15 cellular contexts compared by ENCODE assay signal in genomic region chr6:5481024-5481423, GRCh38.
DNase-seq lines count a peak whose midpoint lies in the region; ATAC-seq, FAIRE-seq and TF ChIP-seq lines count a peak whose summit lies in the region.
"Had no signal": no experiment of that assay in that cellular context is flagged by ENCODE, and none has a peak within 500 bp of the region (broad histone marks: within the 10 kb centered on the region; RNA-seq: fewer than 3 reads in every experiment).

No MANE protein-coding gene starts in this region.

- peak overlapping the region; percentile 20; the same call in 1 of the 2 replicates for H3K4me3 ChIP-seq in AG10803 (ENCODE audit: low read length)
- H3K4me3 ChIP-seq: lung, spleen had no signal

- DNase-seq in AG10803 (ENCODE audit: low read depth) (no peak), NCI-H1417 treated with DMSO at 0.1 percent for 48 hours (lab: John Stamatoyannopoulos, UW) (peak; percentile 49), NCI-H774 (lab: John Stamatoyannopoulos, UW) (peak; percentile 87), left cardiac atrium (peak; percentile 31), HuH-7 (ENCODE audit: low spot score) (no peak), H54 (ENCODE audit: insufficient read length, low spot score) (no peak)
- DNase-seq: activated CD4-positive, alpha-beta T cell treated with anti-CD3 and anti-CD28 coated beads for 1 hour; activated T-cell treated with anti-CD3 and anti-CD28 coated beads for 4 hours; Caco-2; H7; NCI-H187; spleen had no signal

- intact Hi-C loops in left cardiac atrium (cut with DNase I) = no loop called here

- TF ChIP-seq CTCF in AG10803 (conservative IDR thresholded peaks at IDR 0.05; ENCODE audit: low read length) = no peak

- ATAC-seq in left cardiac atrium = peak; percentile 30 to 47
- no peak for ATAC-seq in GM19328 (IDR thresholded peaks at IDR 0.05; ENCODE audit: unreplicated experiment)
- no peak for ATAC-seq in GM19467 (IDR thresholded peaks at IDR 0.05; ENCODE audit: unreplicated experiment)

- TF ChIP-seq POLR2A in H54 (IDR thresholded peaks at IDR 0.05; ENCODE audit: low read depth, low read length) = no peak

- no peak for FAIRE-seq in H54 (lab: Jason Lieb, UNC)

Comparison
In these comparisons a context has a peak if more than half of its experiments do, and no peak if none do; other contexts are left out.
1. DNase-seq: peak in NCI-H1417 treated with DMSO at 0.1 percent for 48 hours (single experiment), NCI-H774 (single experiment) and left cardiac atrium (single experiment); none in AG10803 (single experiment), HuH-7 (single experiment) and H54 (single experiment).
2. ATAC-seq: peak in left cardiac atrium (2 of 2); none in GM19328 (single experiment) and GM19467 (single experiment).